In genomic region chr2:127137225-127137624, GRCh38 we compare ENCODE assay signal across 20 cellular contexts.
"Had no signal": no experiment of that assay in that cellular context is flagged by ENCODE, and none has a peak within 500 bp of the region (broad histone marks: within the 10 kb centered on the region; RNA-seq: fewer than 3 reads in every experiment).

No MANE protein-coding gene starts in this region.

- H3K4me1 ChIP-seq: esophagus squamous epithelium, pancreas, transverse colon, upper lobe of right lung, vagina had no signal

- H3K36me3 ChIP-seq: esophagus squamous epithelium, neutrophil, pancreas, transverse colon, upper lobe of right lung, vagina had no signal

- H3K4me2 ChIP-seq: smooth muscle cell had no signal

- H3K9me3 ChIP-seq: neutrophil, pancreas, transverse colon, upper lobe of right lung, vagina had no signal

- H3K27ac ChIP-seq: coronary artery, esophagus squamous epithelium, neutrophil, pancreas, transverse colon, upper lobe of right lung, vagina had no signal

- H3K4me3 ChIP-seq: coronary artery, esophagus squamous epithelium, lung, pancreas, smooth muscle cell, transverse colon, upper lobe of right lung, vagina had no signal

- DNase-seq: dermis blood vessel endothelial cell; effector memory CD8-positive, alpha-beta T cell; erythroblast; esophagus squamous epithelium; foreskin melanocyte; glutamatergic neuron; hypothalamus; natural killer cell; stimulated activated CD4-positive, alpha-beta T cell treated with anti-CD3 and anti-CD28 coated beads, Interleukin-12 subunit alpha, Interleukin-12 subunit beta, amount 100 ng/mL, for 4 hours; stimulated activated CD4-positive, alpha-beta T cell treated with anti-CD3 and anti-CD28 coated beads, Interleukin-1b, Interleukin-23, amount 100 ng/mL, for 48 hours; stimulated activated CD4-positive, alpha-beta T cell treated with anti-CD3 and anti-CD28 coated beads, Interleukin-4, amount 100 ng/mL, for 24 hours; stimulated activated naive CD8-positive, alpha-beta T cell treated with anti-CD3 and anti-CD28 coated beads, Interleukin-15, Interleukin-2, amounts not matched to agents 100 U/mL and 50 U/mL, for 24 hours; transverse colon; upper lobe of right lung had no signal

- H3K27me3 ChIP-seq: esophagus squamous epithelium, pancreas, transverse colon, upper lobe of right lung, vagina had no signal
